In the genomic region with DNA sequence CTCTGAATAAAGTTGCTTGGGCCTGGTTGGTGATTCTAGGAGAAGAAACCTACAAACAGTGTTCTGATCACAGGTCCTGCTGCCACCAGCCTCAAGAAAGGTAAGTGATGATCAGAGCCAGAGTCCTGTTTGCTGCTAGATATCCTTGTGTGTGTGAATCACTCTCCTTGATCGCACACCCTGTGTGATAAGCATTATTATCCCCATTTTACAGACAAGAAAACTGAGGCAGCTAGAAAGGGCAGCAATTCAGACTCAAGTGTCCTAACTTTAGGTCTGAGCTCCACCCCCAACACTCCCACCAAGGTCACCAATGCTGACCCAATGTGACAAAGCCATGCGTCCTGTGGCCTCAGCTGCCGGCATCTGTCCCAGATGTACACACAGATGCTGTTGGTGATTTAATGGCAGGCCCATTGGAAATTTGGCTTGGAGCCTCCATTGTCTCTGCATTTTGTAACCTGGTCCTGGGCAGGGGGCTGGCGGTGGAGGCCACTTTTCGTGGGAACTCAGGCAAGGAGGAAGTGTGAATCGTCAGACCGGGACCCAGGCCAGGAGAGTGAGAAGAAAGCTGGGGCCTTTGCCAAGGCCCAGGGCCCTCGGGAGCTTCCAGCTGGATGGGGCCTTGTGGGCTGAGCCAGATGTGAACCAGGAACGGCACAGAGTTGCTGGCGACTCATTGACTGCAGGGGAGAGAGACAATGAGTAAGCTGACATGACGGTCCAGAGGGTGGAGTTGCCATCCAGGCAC, we compare ENCODE assay signal across 9 cellular contexts. TPM values are rescaled to one million over a fixed set of nuclear protein-coding genes. Genes with fewer than 3 reads are reported as not detected.
DNase-seq lines count a peak whose midpoint lies in the region; ATAC-seq, FAIRE-seq and TF ChIP-seq lines count a peak whose summit lies in the region.
"Had no signal": no experiment of that assay in that cellular context is flagged by ENCODE, and none has a peak within 500 bp of the region (broad histone marks: within the 10 kb centered on the region; RNA-seq: fewer than 3 reads in every experiment).

No MANE protein-coding gene starts in this region.

- dilution Hi-C loops in mammary epithelial cell (cut with HindIII; ENCODE audit: low sequenced_read_pairs), result loop anchor here (10.0 kb wide), 1 partner anchor 125 kb away; no protein-coding TSS in a partner anchor

- CTCF ChIA-PET in mammary epithelial cell (lab: Charles Lee; ENCODE audit: low non-redundant PET), result no interaction called here
- CTCF ChIA-PET in HEK293T (lab: Yijun Ruan, JAX), result interaction anchor here (1.0 to 1.2 kb wide), 2 partner anchors 14 to 16 kb away, joined by 3 read pairs; no protein-coding TSS in a partner anchor
- CTCF ChIA-PET in activated CD4-positive, alpha-beta memory T cell treated with anti-CD3 and anti-CD28 coated beads for 36 hours (lab: Charles Lee), result interaction anchor here (1.2 kb wide), 1 partner anchor 21 kb away, joined by 3 read pairs; no protein-coding TSS in a partner anchor

- H2AFZ ChIP-seq in mammary epithelial cell (ENCODE audit: low read depth, low read length), result peak overlapping the region; percentile 68

- H3K27ac ChIP-seq in mammary epithelial cell (ENCODE audit: insufficient read depth, low read depth, low read length), result no peak overlapping the region
- no peak overlapping the region for H3K27ac ChIP-seq in kidney (ENCODE audit: low read depth in 2 of 2, low read length in 2 of 2)
- H3K27ac ChIP-seq in suprapubic skin, result peak overlapping the region; percentile 36
- H3K27ac ChIP-seq: SK-N-MC had no signal

- no peak for TF ChIP-seq POLR2A in suprapubic skin (IDR thresholded peaks at IDR 0.05)

- no peaks in the 10 kb centered on the region for H3K27me3 ChIP-seq in mammary epithelial cell (ENCODE audit: insufficient read depth, low read length)
- H3K27me3 ChIP-seq in suprapubic skin, result no peaks in the 10 kb centered on the region

- POLR2A ChIA-PET in HEK293T (lab: Yijun Ruan, JAX), result no interaction called here
- POLR2A ChIA-PET in activated CD4-positive, alpha-beta memory T cell treated with anti-CD3 and anti-CD28 coated beads for 36 hours (lab: Charles Lee), result no interaction called here

- in situ Hi-C loops in mammary epithelial cell (cut with MboI; ENCODE audit: low sequenced_read_pairs in 2 of 2), result no loop called here

- intact Hi-C loops in mammary epithelial cell (cut with micrococcal nuclease) (no loop called here), kidney (cut with DNase I) (no loop called here)
- intact Hi-C loops in activated CD4-positive, alpha-beta memory T cell treated with anti-CD3 and anti-CD28 coated beads for 36 hours (cut with micrococcal nuclease), result no loop called here

- no peaks in the 10 kb centered on the region for H3K9me3 ChIP-seq in mammary epithelial cell (replicated peaks; ENCODE audit: insufficient read depth, low read length)
- H3K9me3 ChIP-seq in kidney (ENCODE audit: control insufficient read depth in 1 of 2, low read length in 2 of 2), result no peaks in the 10 kb centered on the region
- H3K9me3 ChIP-seq in suprapubic skin, result no peaks in the 10 kb centered on the region

- no peak overlapping the region for H3K9ac ChIP-seq in mammary epithelial cell (ENCODE audit: insufficient read depth, low read length)
- no peak overlapping the region for H3K9ac ChIP-seq in kidney (ENCODE audit: low read length in 2 of 2)

- H3K36me3 Mint-ChIP-seq in activated CD4-positive, alpha-beta memory T cell treated with anti-CD3 and anti-CD28 coated beads for 36 hours, result no peaks in the 10 kb centered on the region

- H3K9me3 Mint-ChIP-seq in activated CD4-positive, alpha-beta memory T cell treated with anti-CD3 and anti-CD28 coated beads for 36 hours, result no peaks in the 10 kb centered on the region

- DNase-seq in HS-5 (ENCODE audit: low read depth) (peak; percentile 94), mammary epithelial cell (peak; percentile 77), kidney (peak; percentile 95), suprapubic skin (ENCODE audit: low spot score in 2 of 2) (peak; percentile 93 to 94), HEK293T (ENCODE audit: extremely low spot score) (no peak)
- no peak for DNase-seq in activated CD4-positive, alpha-beta memory T cell treated with anti-CD3 and anti-CD28 coated beads for 36 hours

- no TSS peak for BruUV-seq in mammary epithelial cell (replicated peaks; lab: Mats Ljungman, UMichigan)

- no peak for FAIRE-seq in kidney (lab: Jason Lieb, UNC)

- H3K79me2 ChIP-seq in mammary epithelial cell (ENCODE audit: insufficient read depth, low read length), result no peaks in the 10 kb centered on the region

- H3K27ac Mint-ChIP-seq in activated CD4-positive, alpha-beta memory T cell treated with anti-CD3 and anti-CD28 coated beads for 36 hours, result no peak overlapping the region

- no peak for TF ChIP-seq CTCF in mammary epithelial cell (conservative IDR thresholded peaks at IDR 0.05 in 1 of 2, IDR thresholded peaks at IDR 0.05 in 1 of 2; ENCODE audit: extremely low read depth in 1 of 2, insufficient read depth in 1 of 2, low read depth in 1 of 2, low read length in 2 of 2)
- no peak for TF ChIP-seq CTCF in kidney (IDR thresholded peaks at IDR 0.05; ENCODE audit: borderline replicate concordance, extremely low read depth, insufficient read depth)
- TF ChIP-seq CTCF in suprapubic skin (IDR thresholded peaks at IDR 0.05), result no peak

- ATAC-seq in HG03139 (IDR thresholded peaks at IDR 0.05; ENCODE audit: unreplicated experiment), result no peak
- ATAC-seq in HG03469 (IDR thresholded peaks at IDR 0.05; ENCODE audit: unreplicated experiment), result no peak

- peaks cover 12% of the 10 kb centered on the region for H3K27me3 Mint-ChIP-seq in activated CD4-positive, alpha-beta memory T cell treated with anti-CD3 and anti-CD28 coated beads for 36 hours

- no peaks in the 10 kb centered on the region for H4K20me1 ChIP-seq in mammary epithelial cell (ENCODE audit: insufficient read depth, low read length)

- no peak for TF ChIP-seq EP300 in suprapubic skin (IDR thresholded peaks at IDR 0.05)

- no peak overlapping the region for H3K4me3 Mint-ChIP-seq in activated CD4-positive, alpha-beta memory T cell treated with anti-CD3 and anti-CD28 coated beads for 36 hours

- 20% methylated on average over 11 of the region's 11 CpGs for WGBS in mammary epithelial cell (ENCODE audit: low coverage, missing lambda C conversion rate)
- 25% methylated on average over 10 of the region's 11 CpGs for WGBS in suprapubic skin

- H3K4me1 Mint-ChIP-seq in activated CD4-positive, alpha-beta memory T cell treated with anti-CD3 and anti-CD28 coated beads for 36 hours (ENCODE audit: low read depth), result no peaks in the 10 kb centered on the region

- H3K4me3 ChIP-seq in mammary epithelial cell (replicated peaks in 1 of 3; ENCODE audit: insufficient read depth in 1 of 3, low read depth in 2 of 3, low read length in 3 of 3), result no peak overlapping the region
- no peak overlapping the region for H3K4me3 ChIP-seq in kidney (ENCODE audit: low read length in 2 of 2)
- no peak overlapping the region for H3K4me3 ChIP-seq in suprapubic skin
- H3K4me3 ChIP-seq: SK-N-MC had no signal

- H3K4me2 ChIP-seq in mammary epithelial cell (ENCODE audit: insufficient read depth, low read depth, low read length), result no peak overlapping the region

- H3K36me3 ChIP-seq in mammary epithelial cell (ENCODE audit: insufficient read depth, low read length) (no peaks in the 10 kb centered on the region), kidney (ENCODE audit: control insufficient read depth in 1 of 2, insufficient read depth in 2 of 2, low read length in 2 of 2) (no peaks in the 10 kb centered on the region), suprapubic skin (no peaks in the 10 kb centered on the region)

- H3K4me1 ChIP-seq in mammary epithelial cell (ENCODE audit: insufficient read depth, low read length), result peaks cover 6% of the 10 kb centered on the region
- H3K4me1 ChIP-seq in kidney (ENCODE audit: control insufficient read depth in 1 of 2, insufficient read depth in 1 of 2, low read depth in 1 of 2, low read length in 2 of 2), result peaks cover 0 to 2% of the 10 kb centered on the region in 2 donors
- H3K4me1 ChIP-seq in suprapubic skin, result peaks cover 16% of the 10 kb centered on the region

TF ChIP-seq in HEK293T, 16 proteins besides CTCF, POLR2A, EP300 and RAD21:
- no peak for TF ChIP-seq L3MBTL2 (conservative IDR thresholded peaks at IDR 0.05)
- TF ChIP-seq, protein P1, sequence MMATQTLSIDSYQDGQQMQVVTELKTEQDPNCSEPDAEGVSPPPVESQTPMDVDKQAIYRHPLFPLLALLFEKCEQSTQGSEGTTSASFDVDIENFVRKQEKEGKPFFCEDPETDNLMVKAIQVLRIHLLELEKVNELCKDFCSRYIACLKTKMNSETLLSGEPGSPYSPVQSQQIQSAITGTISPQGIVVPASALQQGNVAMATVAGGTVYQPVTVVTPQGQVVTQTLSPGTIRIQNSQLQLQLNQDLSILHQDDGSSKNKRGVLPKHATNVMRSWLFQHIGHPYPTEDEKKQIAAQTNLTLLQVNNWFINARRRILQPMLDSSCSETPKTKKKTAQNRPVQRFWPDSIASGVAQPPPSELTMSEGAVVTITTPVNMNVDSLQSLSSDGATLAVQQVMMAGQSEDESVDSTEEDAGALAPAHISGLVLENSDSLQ (IDR thresholded peaks at IDR 0.05), result no peak
- no peak for TF ChIP-seq SP1 (IDR thresholded peaks at IDR 0.05)
- TF ChIP-seq FOXK2 (IDR thresholded peaks at IDR 0.05), result no peak
- no peak for TF ChIP-seq HDGF (IDR thresholded peaks at IDR 0.05; ENCODE audit: borderline replicate concordance)
- no peak for TF ChIP-seq FOXM1 (IDR thresholded peaks at IDR 0.05; ENCODE audit: borderline replicate concordance)
- no peak for TF ChIP-seq FOXA1 (IDR thresholded peaks at IDR 0.05)
- no peak for TF ChIP-seq LEF1 (IDR thresholded peaks at IDR 0.05; ENCODE audit: borderline replicate concordance)
- TF ChIP-seq ELF4 (IDR thresholded peaks at IDR 0.05), result no peak
- no peak for TF ChIP-seq BHLHE40 (IDR thresholded peaks at IDR 0.05; ENCODE audit: borderline replicate concordance)
- no peak for TF ChIP-seq NFRKB (IDR thresholded peaks at IDR 0.05)

RNA-seq across cellular contexts. Expression of a gene that starts 29.8 kb away (rescaled TPM):
- total RNA-seq in mammary epithelial cell (not detected), kidney (11.0 TPM), suprapubic skin (1 to 10 TPM; 5.8 to 8.6 (median 6.5) TPM)
- polyA plus RNA-seq in mammary epithelial cell (not detected), kidney (ENCODE audit: insufficient read depth, low read depth, low replicate concordance) (6.8 TPM)
- not detected for polyA minus RNA-seq in mammary epithelial cell
- total RNA-seq in activated CD4-positive, alpha-beta memory T cell treated with anti-CD3 and anti-CD28 coated beads for 36 hours, result not detected

Comparison
In these comparisons a context has a peak if more than half of its experiments do, and no peak if none do; other contexts are left out.
1. DNase-seq: peak in HS-5 (single experiment), mammary epithelial cell (single experiment), kidney (single experiment) and suprapubic skin (2 of 2); none in HEK293T (single experiment) and activated CD4-positive, alpha-beta memory T cell treated with anti-CD3 and anti-CD28 coated beads for 36 hours (single experiment).
2. RNA of a gene that starts 29.8 kb away (total RNA-seq): 11.0 TPM in kidney (single experiment) and 5.8 to 8.6 TPM in suprapubic skin; not detected in mammary epithelial cell and not detected in activated CD4-positive, alpha-beta memory T cell treated with anti-CD3 and anti-CD28 coated beads for 36 hours; every median in the first group is over 4 times any median in the second.